16 cellular contexts compared by ENCODE assay signal in genomic region chr6:157716553-157716952, GRCh38.
DNase-seq lines count a peak whose midpoint lies in the region; ATAC-seq and TF ChIP-seq lines count a peak whose summit lies in the region.
"Had no signal": no experiment of that assay in that cellular context is flagged by ENCODE, and none has a peak within 500 bp of the region (broad histone marks: within the 10 kb centered on the region; RNA-seq: fewer than 3 reads in every experiment).

No MANE protein-coding gene starts in this region.

- POLR2A ChIA-PET in PC-3 (lab: Charles Lee; ENCODE audit: unreplicated experiment): no interaction called here

- no peak for TF ChIP-seq EP300 in sigmoid colon (IDR thresholded peaks at IDR 0.05)

- CTCF ChIA-PET in PC-3 (lab: Charles Lee): no interaction called here

- H3K79me2 ChIP-seq in PC-3 (ENCODE audit: low read length): no peaks in the 10 kb centered on the region

- H4K20me1 ChIP-seq in PC-3 (ENCODE audit: low read length): no peaks in the 10 kb centered on the region

- H3K9me2 ChIP-seq in PC-3 (replicated peaks; ENCODE audit: low read length): no peaks in the 10 kb centered on the region

- no peak overlapping the region for H3K9ac ChIP-seq in PC-3 (ENCODE audit: low read length)

- TF ChIP-seq CTCF in coronary artery (IDR thresholded peaks at IDR 0.05) (no peak), sigmoid colon (IDR thresholded peaks at IDR 0.05) (no peak), PC-3 (conservative IDR thresholded peaks at IDR 0.05; ENCODE audit: low read depth, low read length) (no peak)

- H3F3A ChIP-seq in PC-3 (ENCODE audit: low read length, unreplicated experiment): no peaks in the 10 kb centered on the region

- H2AFZ ChIP-seq in PC-3 (ENCODE audit: low read length): no peak overlapping the region

- intact Hi-C loops in sigmoid colon (cut with DNase I) (no loop called here), PC-3 (cut with micrococcal nuclease) (no loop called here)

- TF ChIP-seq POLR2A in sigmoid colon (IDR thresholded peaks at IDR 0.05): no peak

- DNase-seq in DMS79 treated with DMSO at 0.1 percent for 48 hours (lab: John Stamatoyannopoulos, UW): peak; percentile 69
- DNase-seq in NCI-H187 (lab: John Stamatoyannopoulos, UW): peak; percentile 44 to 62
- no peak for DNase-seq in coronary artery (ENCODE audit: low spot score)
- no peak for DNase-seq in sigmoid colon
- DNase-seq in DMS53 (lab: John Stamatoyannopoulos, UW): no peak
- DNase-seq in PC-3: no peak
- DNase-seq: activated CD4-positive, alpha-beta memory T cell treated with anti-CD3 and anti-CD28 coated beads for 36 hours; AML-193; Calu3; kidney; NCI-H146; NCI-H524; nucleus accumbens; stimulated activated naive CD8-positive, alpha-beta T cell treated with anti-CD3 and anti-CD28 coated beads, Interleukin-15, Interleukin-2, amounts not matched to agents 100 U/mL and 50 U/mL, for 24 hours had no signal

- ATAC-seq in PC-3 (no peak), HG02678 (IDR thresholded peaks at IDR 0.05; ENCODE audit: unreplicated experiment) (no peak), GM21528 (IDR thresholded peaks at IDR 0.05; ENCODE audit: low FRiP score, unreplicated experiment) (no peak)
- ATAC-seq: stimulated activated naive CD8-positive, alpha-beta T cell treated with anti-CD3 and anti-CD28 coated beads, Interleukin-15, Interleukin-2, amounts not matched to agents 100 U/mL and 50 U/mL, for 24 hours had no signal

- BruUV-seq in PC-3 (replicated peaks; lab: Mats Ljungman, UMichigan): no TSS peak

- H3K27me3 ChIP-seq in sigmoid colon: no peaks in the 10 kb centered on the region
- no peaks in the 10 kb centered on the region for H3K27me3 ChIP-seq in PC-3 (ENCODE audit: low read length)

- no peak overlapping the region for H3K4me2 ChIP-seq in PC-3 (ENCODE audit: low read length)

- peaks cover 0 to 4% (median 0%) of the 10 kb centered on the region in 4 donors for H3K4me1 ChIP-seq in sigmoid colon
- H3K4me1 ChIP-seq in PC-3 (ENCODE audit: insufficient read depth, low read length): no peaks in the 10 kb centered on the region

- H3K9me3 ChIP-seq in sigmoid colon (no peaks in the 10 kb centered on the region), PC-3 (ENCODE audit: low read length) (no peaks in the 10 kb centered on the region)

- no peaks in the 10 kb centered on the region for H3K36me3 ChIP-seq in sigmoid colon
- no peaks in the 10 kb centered on the region for H3K36me3 ChIP-seq in PC-3 (ENCODE audit: low read depth, low read length)

- H3K27ac ChIP-seq in coronary artery: peak overlapping the region; percentile 1 to 84
- H3K27ac ChIP-seq in sigmoid colon: peak overlapping the region in 3 of 4 donors; percentile 49 to 64 (median 49)
- no peak overlapping the region for H3K27ac ChIP-seq in PC-3 (ENCODE audit: low read length)

- WGBS in sigmoid colon, 2 donors: 92 to 96% methylated on average over 4 of the region's 4 CpGs

- H3K4me3 ChIP-seq in coronary artery (peak overlapping the region; percentile 47), sigmoid colon (no peak overlapping the region), PC-3 (ENCODE audit: low read length) (no peak overlapping the region)

Comparison
In these comparisons a context has a peak if more than half of its experiments do, and no peak if none do; other contexts are left out.
1. DNase-seq: peak in DMS79 treated with DMSO at 0.1 percent for 48 hours (single experiment) and NCI-H187 (2 of 2); none in coronary artery (single experiment), sigmoid colon (single experiment), DMS53 (single experiment) and PC-3 (single experiment).